Comparison of ENCODE assay signal across 8 cellular contexts in the genomic region with DNA sequence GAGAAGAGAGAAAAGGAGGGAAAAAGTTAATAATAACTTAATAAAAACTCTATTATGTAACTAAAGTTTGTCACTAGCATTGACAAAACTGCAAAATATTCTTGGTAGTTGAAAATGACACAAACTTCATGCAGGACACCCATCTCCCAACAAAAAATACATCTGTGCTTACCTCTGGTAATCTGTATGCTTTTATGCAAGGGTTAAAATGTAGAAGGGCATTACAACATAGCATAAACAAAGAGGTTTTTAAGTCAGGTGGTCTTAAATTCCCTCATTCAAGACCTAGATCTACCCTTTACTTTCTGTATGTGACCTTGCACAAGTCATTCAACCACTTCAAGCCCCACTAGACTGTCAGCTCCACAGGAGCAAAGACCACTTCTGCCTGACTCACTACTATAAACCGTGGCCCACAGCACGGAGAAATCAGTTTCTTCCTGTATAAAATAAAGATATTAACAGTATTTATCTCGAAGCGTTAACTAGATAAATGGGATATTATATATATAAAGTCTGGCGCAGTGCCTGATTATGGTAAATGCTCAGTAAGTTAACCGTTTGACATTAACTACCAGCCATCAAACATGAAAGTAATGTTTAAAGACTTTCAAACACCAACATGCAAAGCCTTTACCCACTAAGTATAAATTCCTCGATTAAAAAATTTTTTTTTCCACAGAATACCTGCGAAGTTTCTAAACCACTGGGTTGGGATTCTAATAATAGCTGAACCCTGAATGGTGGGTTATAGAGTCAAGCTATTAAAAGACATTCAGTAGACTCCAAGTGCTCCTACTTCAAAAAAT. TPM values are rescaled to one million over a fixed set of nuclear protein-coding genes. Genes with fewer than 3 reads are reported as not detected.
DNase-seq lines count a peak whose midpoint lies in the region; ATAC-seq and TF ChIP-seq lines count a peak whose summit lies in the region.

No MANE protein-coding gene starts in this region.

- no peaks in the 10 kb centered on the region for H3K27me3 Mint-ChIP-seq in activated T-helper 17 cell treated with anti-CD3 and anti-CD28 coated beads, Interleukin-2, amount 50 U/mL, for 72 hours

- H3K36me3 ChIP-seq in left ventricle myocardium inferior (peaks cover 3% of the 10 kb centered on the region), stomach (no peaks in the 10 kb centered on the region)

- TF ChIP-seq EP300 in stomach (IDR thresholded peaks at IDR 0.05): no peak

- peaks cover 4% of the 10 kb centered on the region for H3K9me3 Mint-ChIP-seq in activated T-helper 17 cell treated with anti-CD3 and anti-CD28 coated beads, Interleukin-2, amount 50 U/mL, for 72 hours

- TF ChIP-seq CTCF in left ventricle myocardium inferior (IDR thresholded peaks at IDR 0.05; ENCODE audit: borderline replicate concordance): no peak
- no peak for TF ChIP-seq CTCF in stomach (IDR thresholded peaks at IDR 0.05)

- peaks cover 17% of the 10 kb centered on the region for H3K4me1 Mint-ChIP-seq in activated T-helper 17 cell treated with anti-CD3 and anti-CD28 coated beads, Interleukin-2, amount 50 U/mL, for 72 hours

- ATAC-seq in left ventricle myocardium superior: no peak
- no peak for ATAC-seq in activated T-helper 17 cell treated with anti-CD3 and anti-CD28 coated beads, Interleukin-2, amount 50 U/mL, for 72 hours (replicated peaks)
- ATAC-seq in GM18502 (IDR thresholded peaks at IDR 0.05; ENCODE audit: poor library complexity, unreplicated experiment): no peak

- H3K27ac ChIP-seq in left ventricle myocardium inferior (replicated peaks): peak overlapping the region; percentile 99
- H3K27ac ChIP-seq in stomach: peak overlapping the region; percentile 97 to 100 (median 99)

- H3K27ac Mint-ChIP-seq in activated T-helper 17 cell treated with anti-CD3 and anti-CD28 coated beads, Interleukin-2, amount 50 U/mL, for 72 hours: peak overlapping the region; percentile 63

- DNase-seq in left ventricle myocardium inferior (no peak), left ventricle myocardium superior (no peak), stomach (no peak), retina (no peak)
- no peak for DNase-seq in stimulated activated CD4-positive, alpha-beta T cell treated with anti-CD3 and anti-CD28 coated beads, Interleukin-1b, Interleukin-23, amount 100 ng/mL, for 48 hours

- H3K9me3 ChIP-seq in left ventricle myocardium inferior (replicated peaks) (peaks cover 20% of the 10 kb centered on the region), iPS-18c (ENCODE audit: control insufficient read depth, insufficient read depth, low read length) (no peaks in the 10 kb centered on the region), stomach (peaks cover 0 to 14% (median 5%) of the 10 kb centered on the region in 4 donors)

- peak overlapping the region; percentile 73 for H3K4me3 Mint-ChIP-seq in activated T-helper 17 cell treated with anti-CD3 and anti-CD28 coated beads, Interleukin-2, amount 50 U/mL, for 72 hours

- intact Hi-C loops in left ventricle myocardium inferior (cut with micrococcal nuclease): no loop called here
- intact Hi-C loops in left ventricle myocardium superior (cut with micrococcal nuclease): no loop called here
- intact Hi-C loops in stomach (cut with DNase I; ENCODE audit: low total_unique reads): no loop called here

- peaks cover 61% of the 10 kb centered on the region for H3K4me1 ChIP-seq in left ventricle myocardium inferior
- H3K4me1 ChIP-seq in stomach: peaks cover 12 to 33% (median 25%) of the 10 kb centered on the region in 4 donors

- WGBS in stomach, 5 donors: 5 to 9% (median 6%) methylated on average over 8 of the region's 8 CpGs

- H3K27me3 ChIP-seq in left ventricle myocardium inferior (ENCODE audit: low read depth): no peaks in the 10 kb centered on the region
- no peaks in the 10 kb centered on the region for H3K27me3 ChIP-seq in stomach

- no peak for TF ChIP-seq POLR2A in stomach (IDR thresholded peaks at IDR 0.05)

- H3K36me3 Mint-ChIP-seq in activated T-helper 17 cell treated with anti-CD3 and anti-CD28 coated beads, Interleukin-2, amount 50 U/mL, for 72 hours (ENCODE audit: low read depth): no peaks in the 10 kb centered on the region

- H3K4me3 ChIP-seq in left ventricle myocardium inferior (peak overlapping the region; percentile 95), iPS-18c (ENCODE audit: insufficient read depth, low read depth, low read length) (peak overlapping the region; percentile 93), stomach (peak overlapping the region; percentile 65 to 91 (median 87))

RNA-seq across cellular contexts. Expression of a gene that starts 2.0 kb away (rescaled TPM):
- total RNA-seq in left ventricle myocardium inferior (49.4 TPM), left ventricle myocardium superior (45.1 TPM), stomach (10 to 100 TPM in 4 of 5 donors, 1 to 10 TPM in 1; 9.4 to 28.0 (median 23.8) TPM)
- total RNA-seq in activated T-helper 17 cell treated with anti-CD3 and anti-CD28 coated beads, Interleukin-2, amount 50 U/mL, for 72 hours: 1 to 10 TPM; 5.9 to 9.1 TPM
- 10 to 100 TPM in 1 of 3 donors, 1 to 10 TPM in 2; 3.8 to 10.7 (median 6.1) TPM for polyA plus RNA-seq in stomach
